11 cellular contexts compared by ENCODE assay signal in genomic region chr12:124426594-124427550, GRCh38.
DNase-seq lines count a peak whose midpoint lies in the region; ATAC-seq and TF ChIP-seq lines count a peak whose summit lies in the region.
"Had no signal": no experiment of that assay in that cellular context is flagged by ENCODE, and none has a peak within 500 bp of the region (broad histone marks: within the 10 kb centered on the region; RNA-seq: fewer than 3 reads in every experiment).

No MANE protein-coding gene starts in this region.

- H3K4ac ChIP-seq in IMR-90 (ENCODE audit: low read depth, low read length) = no peak overlapping the region

- no peak overlapping the region for H3K23ac ChIP-seq in IMR-90 (ENCODE audit: low read depth, low read length)

- POLR2A ChIA-PET in IMR-90 (lab: Charles Lee; ENCODE audit: unreplicated experiment) = no interaction called here

- no peak overlapping the region for H2BK120ac ChIP-seq in IMR-90 (ENCODE audit: low read depth, low read length)

- no peak overlapping the region for H4K8ac ChIP-seq in IMR-90 (ENCODE audit: low read depth in 2 of 2, low read length in 2 of 2)

- dilution Hi-C loops in IMR-90 (cut with HindIII; ENCODE audit: low sequenced_read_pairs, unreplicated experiment) = no loop called here

- peak overlapping the region; percentile 50 for H3K4me3 Mint-ChIP-seq in glutamatergic neuron (ENCODE audit: unreplicated experiment)
- H3K4me3 Mint-ChIP-seq: IgD-negative memory B cell, mesothelial cell of epicardium had no signal

- in situ Hi-C loops in IMR-90 (cut with MboI; ENCODE audit: low sequenced_read_pairs) = no loop called here

- H3K9ac ChIP-seq in IMR-90 (ENCODE audit: low read depth, low read length) (no peak overlapping the region), skeletal muscle tissue (ENCODE audit: low read depth in 1 of 3, low read length in 3 of 3) (peak overlapping the region in 1 of 3 donors; percentile 16)

- CTCF ChIA-PET in IMR-90 (lab: Yijun Ruan, JAX) = interaction anchor here (0.6 kb wide), 1 partner anchor 340 kb away, joined by 3 read pairs; no protein-coding TSS in a partner anchor

- H4K91ac ChIP-seq in IMR-90 (ENCODE audit: insufficient read depth, low read depth, low read length) = 0 out of 2 replicates have a peak overlapping the region, but pooled peaks have one; percentile 26

- H3K79me1 ChIP-seq in IMR-90 (ENCODE audit: low read depth in 1 of 2, low read length in 2 of 2) = peaks cover 14 to 44% of the 10 kb centered on the region in 2 experiments; a peak in 3 of 4 replicates

- H3K27me3 Mint-ChIP-seq in glutamatergic neuron (ENCODE audit: unreplicated experiment) = peaks cover 28% of the 10 kb centered on the region
- H3K27me3 Mint-ChIP-seq: IgD-negative memory B cell had no signal

- no peak for TF ChIP-seq RAD21 in IMR-90 (IDR thresholded peaks at IDR 0.05; ENCODE audit: low read length)

- H3K27me3 ChIP-seq in IMR-90 (ENCODE audit: control insufficient read depth, insufficient read depth, low read length) (no peaks in the 10 kb centered on the region), skeletal muscle tissue (ENCODE audit: control insufficient read depth in 3 of 3, insufficient read depth in 3 of 3, low read length in 3 of 3) (no peaks in the 10 kb centered on the region)

- H3K9me3 ChIP-seq in IMR-90 (ENCODE audit: control insufficient read depth, insufficient read depth, low read length) (no peaks in the 10 kb centered on the region), skeletal muscle tissue (ENCODE audit: control insufficient read depth in 3 of 3, low read length in 3 of 3) (no peaks in the 10 kb centered on the region)

- intact Hi-C loops in IMR-90 (cut with micrococcal nuclease) = no loop called here

- no peak overlapping the region for H3K4me2 ChIP-seq in IMR-90 (ENCODE audit: low read depth, low read length)

- ATAC-seq in IMR-90 (ENCODE audit: low read depth) (no peak), GM21825 (IDR thresholded peaks at IDR 0.05; ENCODE audit: unreplicated experiment) (no peak), HG03439 (IDR thresholded peaks at IDR 0.05; ENCODE audit: unreplicated experiment) (no peak), GM18502 (IDR thresholded peaks at IDR 0.05; ENCODE audit: poor library complexity, unreplicated experiment) (no peak)

- H2BK15ac ChIP-seq in IMR-90 (ENCODE audit: low read depth, low read length) = no peak overlapping the region

- H3K27ac ChIP-seq in IMR-90 (ENCODE audit: insufficient read depth, low read length) = no peak overlapping the region
- H3K27ac ChIP-seq in skeletal muscle tissue (ENCODE audit: low read depth, low read length) = peak overlapping the region; percentile 68

- no peak for TF ChIP-seq POLR2A in IMR-90 (IDR thresholded peaks at IDR 0.05; ENCODE audit: low read depth, low read length)

- no peak overlapping the region for H2AK5ac ChIP-seq in IMR-90 (ENCODE audit: low read depth, low read length)

- H2BK5ac ChIP-seq in IMR-90 (ENCODE audit: low read depth, low read length, poor library complexity, severe bottlenecking) = no peak overlapping the region

- no peaks in the 10 kb centered on the region for H3K36me3 Mint-ChIP-seq in glutamatergic neuron (ENCODE audit: unreplicated experiment)

- no peak overlapping the region for H3K18ac ChIP-seq in IMR-90 (ENCODE audit: low read depth, low read length)

- H3K14ac ChIP-seq in IMR-90 (replicated peaks; ENCODE audit: low read depth, low read length) = no peak overlapping the region

- no peak overlapping the region for H2AFZ ChIP-seq in IMR-90 (replicated peaks; ENCODE audit: low read length, poor library complexity)

- H3K4me1 ChIP-seq in IMR-90 (ENCODE audit: control insufficient read depth, insufficient read depth, low read length) (peaks cover 33% of the 10 kb centered on the region), skeletal muscle tissue (ENCODE audit: control insufficient read depth in 3 of 3, insufficient read depth in 3 of 3, low read length in 3 of 3) (peaks cover 31 to 58% (median 49%) of the 10 kb centered on the region in 3 donors)

- H2AK9ac ChIP-seq in IMR-90 (replicated peaks; ENCODE audit: low read depth, low read length, poor library complexity) = peak overlapping the region; percentile 48

- no TSS peak for BruUV-seq in IMR-90 (replicated peaks; lab: Mats Ljungman, UMichigan)

- H3K27ac Mint-ChIP-seq in glutamatergic neuron (ENCODE audit: unreplicated experiment) = peak overlapping the region; percentile 95
- H3K27ac Mint-ChIP-seq: mesothelial cell of epicardium had no signal

- peaks cover 18% of the 10 kb centered on the region for H3K9me3 Mint-ChIP-seq in glutamatergic neuron (ENCODE audit: unreplicated experiment)
- H3K9me3 Mint-ChIP-seq: IgD-negative memory B cell, mesothelial cell of epicardium had no signal

- H3K36me3 ChIP-seq in IMR-90 (ENCODE audit: control insufficient read depth, insufficient read depth, low read length) (peaks cover 34% of the 10 kb centered on the region), skeletal muscle tissue (ENCODE audit: control insufficient read depth in 3 of 3, insufficient read depth in 3 of 3, low read length in 3 of 3) (peaks cover 18 to 43% (median 24%) of the 10 kb centered on the region in 3 donors)

- H3K4me1 Mint-ChIP-seq in glutamatergic neuron (ENCODE audit: low read depth, unreplicated experiment) = peaks cover 46% of the 10 kb centered on the region

- H2BK20ac ChIP-seq in IMR-90 (ENCODE audit: low read depth, low read length) = no peak overlapping the region

- TF ChIP-seq CTCF in IMR-90 (conservative IDR thresholded peaks at IDR 0.05; ENCODE audit: low read depth, low read length) (no peak), glutamatergic neuron (IDR thresholded peaks at IDR 0.05; ENCODE audit: partially characterized antibody, unreplicated experiment) (no peak)

- H3K4me3 ChIP-seq in IMR-90 (ENCODE audit: insufficient read depth, low read depth, low read length) = no peak overlapping the region
- peak overlapping the region in 1 of 3 donors; percentile 13 for H3K4me3 ChIP-seq in skeletal muscle tissue (ENCODE audit: low read length in 3 of 3)

- H4K5ac ChIP-seq in IMR-90 (ENCODE audit: low read depth, low read length) = no peak overlapping the region

- peaks cover 11% of the 10 kb centered on the region for H4K20me1 ChIP-seq in IMR-90 (ENCODE audit: insufficient read depth, low read length)

- no peak for DNase-seq in IMR-90
- peak; percentile 25 for DNase-seq in SW480 (ENCODE audit: low spot score)
- DNase-seq in glutamatergic neuron = peak; percentile 70
- DNase-seq in stimulated activated naive CD4-positive, alpha-beta T cell treated with Interleukin-2 at 50 U/mL for 16 hours (lab: John Stamatoyannopoulos, UW) = no peak
- DNase-seq: NCI-H2171 had no signal

- WGBS in IMR-90 (ENCODE audit: extremely low coverage in 2 of 2, insufficient read length in 1 of 2), 2 experiments = 95% methylated on average over 20 of the region's 41 CpGs; no CpG with 5 or more reads in 1 of the 2 experiments

- no peak overlapping the region for H3K56ac ChIP-seq in IMR-90 (ENCODE audit: extremely low read depth, insufficient read depth, low read length)

- peaks cover 11% of the 10 kb centered on the region; the same call in 1 of the 2 replicates for H3K9me1 ChIP-seq in IMR-90 (ENCODE audit: insufficient read depth, low read length)

TF ChIP-seq in IMR-90, 13 proteins besides CTCF, POLR2A, EP300 and RAD21:
- TF ChIP-seq RCOR1 (IDR thresholded peaks at IDR 0.05; ENCODE audit: insufficient replicate concordance, low read length) = no peak
- no peak for TF ChIP-seq BHLHE40 (IDR thresholded peaks at IDR 0.05; ENCODE audit: low read depth, low read length)
- TF ChIP-seq MAFK (IDR thresholded peaks at IDR 0.05; ENCODE audit: low read depth, low read length) = no peak
- TF ChIP-seq RFX5 (IDR thresholded peaks at IDR 0.05; ENCODE audit: low read depth, low read length) = no peak
- TF ChIP-seq MAZ (IDR thresholded peaks at IDR 0.05; ENCODE audit: borderline replicate concordance, low read depth, low read length) = no peak
- TF ChIP-seq, protein P1, sequence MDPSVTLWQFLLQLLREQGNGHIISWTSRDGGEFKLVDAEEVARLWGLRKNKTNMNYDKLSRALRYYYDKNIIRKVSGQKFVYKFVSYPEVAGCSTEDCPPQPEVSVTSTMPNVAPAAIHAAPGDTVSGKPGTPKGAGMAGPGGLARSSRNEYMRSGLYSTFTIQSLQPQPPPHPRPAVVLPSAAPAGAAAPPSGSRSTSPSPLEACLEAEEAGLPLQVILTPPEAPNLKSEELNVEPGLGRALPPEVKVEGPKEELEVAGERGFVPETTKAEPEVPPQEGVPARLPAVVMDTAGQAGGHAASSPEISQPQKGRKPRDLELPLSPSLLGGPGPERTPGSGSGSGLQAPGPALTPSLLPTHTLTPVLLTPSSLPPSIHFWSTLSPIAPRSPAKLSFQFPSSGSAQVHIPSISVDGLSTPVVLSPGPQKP (IDR thresholded peaks at IDR 0.05; ENCODE audit: borderline replicate concordance, low read depth, low read length) = no peak
- TF ChIP-seq NFE2L2 (IDR thresholded peaks at IDR 0.05; ENCODE audit: low read depth, low read length) = no peak

Comparison
In these comparisons a context has a peak if more than half of its experiments do, and no peak if none do; other contexts are left out.
1. DNase-seq: peak in SW480 (single experiment) and glutamatergic neuron (single experiment); none in IMR-90 (single experiment) and stimulated activated naive CD4-positive, alpha-beta T cell treated with Interleukin-2 at 50 U/mL for 16 hours (single experiment).